Comparison of ENCODE assay signal across 8 cellular contexts in genomic region chr17:16352838-16353701, GRCh38. TPM values are rescaled to one million over a fixed set of nuclear protein-coding genes. Genes with fewer than 3 reads are reported as not detected.
A peak's percentile ranks its signal among the peaks of the same experiment; 100 is the strongest.
DNase-seq lines count a peak whose midpoint lies in the region; ATAC-seq lines count a peak whose summit lies in the region.

TSS of gene CENPV (minus strand) at chr17:16353469. CDS start at chr17:16353436, 33 bp downstream.

- in situ Hi-C loops in endometrial microvascular endothelial cells (cut with HindIII; ENCODE audit: inconsistent ontology term, low pct_unique_long_range_greater_than_20kb, low sequenced_read_pairs): no loop called here

- no peak within 1 kb of the TSS for H3K27ac ChIP-seq in muscle layer of colon (ENCODE audit: low read depth, low read length)

- peaks cover 7% of the 10 kb centered on the region for H3K4me1 ChIP-seq in muscle layer of colon (ENCODE audit: insufficient read depth, low read length)

- peaks cover 6 to 10% of the 10 kb centered on the region in 2 donors for H3K27me3 ChIP-seq in muscle layer of colon (ENCODE audit: control insufficient read depth in 1 of 2, insufficient read depth in 2 of 2, low read length in 2 of 2)

- peak; percentile 26 to 67 for DNase-seq in NCI-H2081 (lab: John Stamatoyannopoulos, UW)
- no peak for DNase-seq in NCI-H2081 treated with DMSO at 0.1 percent for 48 hours (lab: John Stamatoyannopoulos, UW)
- DNase-seq in NCI-H82 treated with DMSO at 0.1 percent for 48 hours (lab: John Stamatoyannopoulos, UW; ENCODE audit: unreplicated experiment): peak; percentile 48
- DNase-seq in activated CD8-positive, alpha-beta memory T cell treated with anti-CD3 and anti-CD28 coated beads, Interleukin-2, amount 50 U/mL, for 1 hour (ENCODE audit: extremely low read depth): peak; percentile 36
- DNase-seq in stimulated activated CD8-positive, alpha-beta memory T cell treated with anti-CD3 and anti-CD28 coated beads, Interleukin-7, amount 100 ng/mL, for 4 hours (ENCODE audit: low read depth in 2 of 2): peak; percentile 27 to 70

- H3K36me3 ChIP-seq in muscle layer of colon (ENCODE audit: insufficient read depth, low read length): no peaks in the 10 kb centered on the region

- no peak within 1 kb of the TSS for H3K9ac ChIP-seq in muscle layer of colon (ENCODE audit: low read length)

- H3K9me3 ChIP-seq in muscle layer of colon (ENCODE audit: low read length): no peaks in the 10 kb centered on the region

- peak; percentile 55 for ATAC-seq in HG02973 (IDR thresholded peaks at IDR 0.05; ENCODE audit: unreplicated experiment)

- H3K4me3 ChIP-seq in muscle layer of colon (ENCODE audit: low read depth in 1 of 2, low read length in 2 of 2): peak within 1 kb of the TSS; percentile 54 to 66

RNA-seq across cellular contexts. Expression of gene CENPV, which starts in this region (rescaled TPM):
- total RNA-seq in endometrial microvascular endothelial cells (ENCODE audit: inconsistent ontology term): 38.7 TPM
